11 cellular contexts compared by ENCODE assay signal in genomic region chr9:78132688-78133033, GRCh38.
A peak's percentile ranks its signal among the peaks of the same experiment; 100 is the strongest.
DNase-seq lines count a peak whose midpoint lies in the region; ATAC-seq and TF ChIP-seq lines count a peak whose summit lies in the region.
"Had no signal": no experiment of that assay in that cellular context is flagged by ENCODE, and none has a peak within 500 bp of the region (broad histone marks: within the 10 kb centered on the region; RNA-seq: fewer than 3 reads in every experiment).

No MANE protein-coding gene starts in this region.

- ATAC-seq in stimulated activated naive CD8-positive, alpha-beta T cell treated with anti-CD3 and anti-CD28 coated beads, Interleukin-15, Interleukin-2, amounts not matched to agents 100 U/mL and 50 U/mL, for 24 hours, result no peak
- peak; percentile 46 for ATAC-seq in T-helper 17 cell
- no peak for ATAC-seq in gastroesophageal sphincter
- no peak for ATAC-seq in upper lobe of right lung
- ATAC-seq in GM18873 (IDR thresholded peaks at IDR 0.05; ENCODE audit: low FRiP score, unreplicated experiment), result no peak

- H3K27ac ChIP-seq in gastroesophageal sphincter (no peak overlapping the region), upper lobe of right lung (no peak overlapping the region), esophagus squamous epithelium (no peak overlapping the region)
- H3K27ac ChIP-seq: VCaP had no signal

- H3K9me3 Mint-ChIP-seq in stimulated activated naive CD8-positive, alpha-beta T cell treated with anti-CD3 and anti-CD28 coated beads, Interleukin-15, Interleukin-2, amounts not matched to agents 100 ng/mL and 50 ng/mL, for 24 hours, result no peaks in the 10 kb centered on the region

- DNase-seq in stimulated activated naive CD8-positive, alpha-beta T cell treated with anti-CD3 and anti-CD28 coated beads, Interleukin-15, Interleukin-2, amounts not matched to agents 100 U/mL and 50 U/mL, for 24 hours, result no peak
- DNase-seq in T-helper 17 cell, result no peak
- DNase-seq in upper lobe of right lung, result no peak
- DNase-seq in NCI-H1048 (lab: John Stamatoyannopoulos, UW), result no peak
- DNase-seq in esophagus squamous epithelium (lab: John Stamatoyannopoulos, UW), result no peak
- DNase-seq: DMS79 had no signal

- no peaks in the 10 kb centered on the region for H3K9me3 ChIP-seq in T-helper 17 cell (ENCODE audit: control insufficient read depth, low read length, poor library complexity, severe bottlenecking)
- H3K9me3 ChIP-seq in gastroesophageal sphincter, result no peaks in the 10 kb centered on the region
- H3K9me3 ChIP-seq in upper lobe of right lung, result no peaks in the 10 kb centered on the region
- H3K9me3 ChIP-seq in esophagus squamous epithelium, result peaks cover 0 to 4% (median 0%) of the 10 kb centered on the region in 3 donors

- peaks cover 8% of the 10 kb centered on the region for H3K27me3 Mint-ChIP-seq in stimulated activated naive CD8-positive, alpha-beta T cell treated with anti-CD3 and anti-CD28 coated beads, Interleukin-15, Interleukin-2, amounts not matched to agents 100 ng/mL and 50 ng/mL, for 24 hours
- no peaks in the 10 kb centered on the region for H3K27me3 Mint-ChIP-seq in T-helper 17 cell
- H3K27me3 Mint-ChIP-seq: dendritic cell treated with granulocyte-macrophage colony-stimulating factor and Interleukin-4, amounts not matched to agents 40 ng/mL and 50 ng/mL, for 4 days had no signal

- no peak overlapping the region for H3K27ac Mint-ChIP-seq in stimulated activated naive CD8-positive, alpha-beta T cell treated with anti-CD3 and anti-CD28 coated beads, Interleukin-15, Interleukin-2, amounts not matched to agents 100 ng/mL and 50 ng/mL, for 24 hours
- peak overlapping the region; percentile 72 for H3K27ac Mint-ChIP-seq in T-helper 17 cell
- H3K27ac Mint-ChIP-seq: dendritic cell treated with granulocyte-macrophage colony-stimulating factor and Interleukin-4, amounts not matched to agents 40 ng/mL and 50 ng/mL, for 4 days had no signal

- peak overlapping the region; percentile 64 for H3K4me3 Mint-ChIP-seq in stimulated activated naive CD8-positive, alpha-beta T cell treated with anti-CD3 and anti-CD28 coated beads, Interleukin-15, Interleukin-2, amounts not matched to agents 100 ng/mL and 50 ng/mL, for 24 hours
- peak overlapping the region; percentile 73 for H3K4me3 Mint-ChIP-seq in T-helper 17 cell
- H3K4me3 Mint-ChIP-seq: dendritic cell treated with granulocyte-macrophage colony-stimulating factor and Interleukin-4, amounts not matched to agents 40 ng/mL and 50 ng/mL, for 4 days had no signal

- TF ChIP-seq EP300 in gastroesophageal sphincter (IDR thresholded peaks at IDR 0.05), result no peak

- H3K27me3 ChIP-seq in gastroesophageal sphincter (no peaks in the 10 kb centered on the region), upper lobe of right lung (no peaks in the 10 kb centered on the region), esophagus squamous epithelium (no peaks in the 10 kb centered on the region)

- TF ChIP-seq POLR2A in gastroesophageal sphincter (IDR thresholded peaks at IDR 0.05) (no peak), esophagus squamous epithelium (IDR thresholded peaks at IDR 0.05) (no peak)

- H3K4me3 ChIP-seq in gastroesophageal sphincter (peak overlapping the region; percentile 0 to 22), upper lobe of right lung (peak overlapping the region; percentile 26), esophagus squamous epithelium (peak overlapping the region in 1 of 4 donors; percentile 34)

- no peaks in the 10 kb centered on the region for H3K36me3 Mint-ChIP-seq in stimulated activated naive CD8-positive, alpha-beta T cell treated with anti-CD3 and anti-CD28 coated beads, Interleukin-15, Interleukin-2, amounts not matched to agents 100 ng/mL and 50 ng/mL, for 24 hours (ENCODE audit: low read depth)
- no peaks in the 10 kb centered on the region for H3K36me3 Mint-ChIP-seq in T-helper 17 cell (ENCODE audit: low read depth)

- no peak for TF ChIP-seq CTCF in gastroesophageal sphincter (IDR thresholded peaks at IDR 0.05)
- no peak for TF ChIP-seq CTCF in upper lobe of right lung (IDR thresholded peaks at IDR 0.05)
- TF ChIP-seq CTCF in esophagus squamous epithelium (IDR thresholded peaks at IDR 0.05), result no peak

- H3K4me1 ChIP-seq in gastroesophageal sphincter (peaks cover 0 to 8% (median 0%) of the 10 kb centered on the region in 3 donors), upper lobe of right lung (no peaks in the 10 kb centered on the region), esophagus squamous epithelium (peaks cover 0 to 14% (median 0%) of the 10 kb centered on the region in 3 donors)

- peaks cover 21% of the 10 kb centered on the region for H3K4me1 Mint-ChIP-seq in stimulated activated naive CD8-positive, alpha-beta T cell treated with anti-CD3 and anti-CD28 coated beads, Interleukin-15, Interleukin-2, amounts not matched to agents 100 ng/mL and 50 ng/mL, for 24 hours (ENCODE audit: low read depth)
- peaks cover 11% of the 10 kb centered on the region for H3K4me1 Mint-ChIP-seq in T-helper 17 cell

- WGBS in gastroesophageal sphincter (ENCODE audit: low coverage in 1 of 2), 2 donors, result 8 to 14% methylated on average over 1 to 2 of the region's 2 CpGs
- WGBS in esophagus squamous epithelium, 2 donors, result 0 to 13% methylated on average over 2 of the region's 2 CpGs

- intact Hi-C loops in upper lobe of right lung (cut with DNase I), result no loop called here
- intact Hi-C loops in esophagus squamous epithelium (cut with DNase I), result no loop called here

- no peaks in the 10 kb centered on the region for H3K36me3 ChIP-seq in gastroesophageal sphincter
- H3K36me3 ChIP-seq in upper lobe of right lung, result no peaks in the 10 kb centered on the region
- no peaks in the 10 kb centered on the region for H3K36me3 ChIP-seq in esophagus squamous epithelium
